In genomic region chr16:75261590-75262078, GRCh38 we compare ENCODE assay signal across 18 cellular contexts. TPM values are rescaled to one million over a fixed set of nuclear protein-coding genes. Genes with fewer than 3 reads are reported as not detected.
A peak's percentile ranks its signal among the peaks of the same experiment; 100 is the strongest.
DNase-seq lines count a peak whose midpoint lies in the region; ATAC-seq and TF ChIP-seq lines count a peak whose summit lies in the region.
"Had no signal": no experiment of that assay in that cellular context is flagged by ENCODE, and none has a peak within 500 bp of the region (broad histone marks: within the 10 kb centered on the region; RNA-seq: fewer than 3 reads in every experiment).

No MANE protein-coding gene starts in this region.

- H3K9ac ChIP-seq in adipocyte (ENCODE audit: low read length) = peak overlapping the region; percentile 2
- no peak overlapping the region for H3K9ac ChIP-seq in smooth muscle cell (ENCODE audit: low read depth)
- no peak overlapping the region for H3K9ac ChIP-seq in mammary epithelial cell (ENCODE audit: insufficient read depth, low read length)

- H3K79me2 ChIP-seq in GM23338 (replicated peaks; ENCODE audit: insufficient read depth) (peaks cover 89% of the 10 kb centered on the region), hepatocyte (peaks cover 97% of the 10 kb centered on the region), smooth muscle cell (ENCODE audit: low read depth) (peaks cover 95% of the 10 kb centered on the region), mammary epithelial cell (ENCODE audit: insufficient read depth, low read length) (peaks cover 98% of the 10 kb centered on the region)

- peaks cover 45% of the 10 kb centered on the region for H4K20me1 ChIP-seq in GM23338 (replicated peaks; ENCODE audit: insufficient read depth)
- peaks cover 76% of the 10 kb centered on the region for H4K20me1 ChIP-seq in hepatocyte (ENCODE audit: insufficient read depth, poor library complexity, severe bottlenecking)
- peaks cover 84% of the 10 kb centered on the region for H4K20me1 ChIP-seq in smooth muscle cell (ENCODE audit: low read depth)
- no peaks in the 10 kb centered on the region for H4K20me1 ChIP-seq in mammary epithelial cell (ENCODE audit: insufficient read depth, low read length)

- no peak overlapping the region for H2AFZ ChIP-seq in GM23338
- H2AFZ ChIP-seq in hepatocyte = no peak overlapping the region
- H2AFZ ChIP-seq in smooth muscle cell (ENCODE audit: low read depth) = no peak overlapping the region
- H2AFZ ChIP-seq in mammary epithelial cell (ENCODE audit: low read depth, low read length) = no peak overlapping the region

- H3F3A ChIP-seq in GM23338 (replicated peaks; ENCODE audit: low read depth) (0 out of 2 replicates have a peak, but pooled peaks cover 7% of the 10 kb centered on the region), smooth muscle cell (ENCODE audit: low read depth) (peaks cover 11% of the 10 kb centered on the region)

- intact Hi-C loops in mammary epithelial cell (cut with micrococcal nuclease) = no loop called here

- dilution Hi-C loops in mammary epithelial cell (cut with HindIII; ENCODE audit: low sequenced_read_pairs) = no loop called here

- 0 out of 2 replicates have a peak overlapping the region, but pooled peaks have one; percentile 32 for H3K27ac ChIP-seq in GM23338 (ENCODE audit: low read depth)
- H3K27ac ChIP-seq in hepatocyte = peak overlapping the region; percentile 99
- peak overlapping the region; percentile 31 for H3K27ac ChIP-seq in smooth muscle cell (ENCODE audit: low read depth)
- no peak overlapping the region for H3K27ac ChIP-seq in mammary epithelial cell (ENCODE audit: insufficient read depth, low read depth, low read length)
- H3K27ac ChIP-seq: brain microvascular endothelial cell, foreskin keratinocyte had no signal

- H3K4me2 ChIP-seq in GM23338 = peak overlapping the region; percentile 32; the same call in 1 of the 2 replicates
- H3K4me2 ChIP-seq in hepatocyte = peak overlapping the region; percentile 97
- H3K4me2 ChIP-seq in smooth muscle cell = peak overlapping the region; percentile 99
- H3K4me2 ChIP-seq in mammary epithelial cell (ENCODE audit: insufficient read depth, low read depth, low read length) = no peak overlapping the region

- no peak for DNase-seq in GM23338 (ENCODE audit: low spot score)
- no peak for DNase-seq in adipocyte (ENCODE audit: low read depth)
- no peak for DNase-seq in hepatocyte (ENCODE audit: low spot score)
- no peak for DNase-seq in smooth muscle cell (lab: John Stamatoyannopoulos, UW; ENCODE audit: unreplicated experiment)
- DNase-seq in mammary epithelial cell = no peak
- DNase-seq: activated CD4-positive, alpha-beta T cell treated with anti-CD3 and anti-CD28 coated beads for 1 hour; brain microvascular endothelial cell; effector memory CD4-positive, alpha-beta T cell; foreskin keratinocyte; NCI-H1105; NCI-H2171; SHP77 had no signal

- no peaks in the 10 kb centered on the region for H3K36me3 ChIP-seq in GM23338 (ENCODE audit: insufficient read depth)
- H3K36me3 ChIP-seq in adipocyte (ENCODE audit: control insufficient read depth, insufficient read depth, low read length, severe bottlenecking) = no peaks in the 10 kb centered on the region
- H3K36me3 ChIP-seq in hepatocyte (replicated peaks; ENCODE audit: insufficient read depth, low read depth) = no peaks in the 10 kb centered on the region
- H3K36me3 ChIP-seq in smooth muscle cell (ENCODE audit: low read depth) = no peaks in the 10 kb centered on the region
- H3K36me3 ChIP-seq in mammary epithelial cell (ENCODE audit: insufficient read depth, low read length) = peaks cover 1% of the 10 kb centered on the region

- H3K36me3 Mint-ChIP-seq in GM23338 (ENCODE audit: low read depth) = peaks cover 14% of the 10 kb centered on the region; the same call in 2 of the 3 replicates
- H3K36me3 Mint-ChIP-seq: stimulated activated memory B cell treated with anti-CD40 and anti-IgM and Interleukin-4, amounts not matched to agents 10 μg/mL and 1 μg/mL and 100 μg/mL, for 72 hours had no signal

- TF ChIP-seq CTCF in GM23338 (conservative IDR thresholded peaks at IDR 0.05; ENCODE audit: low read depth in 2 of 2) (no peak), hepatocyte (IDR thresholded peaks at IDR 0.05; ENCODE audit: poor library complexity) (no peak), smooth muscle cell (IDR thresholded peaks at IDR 0.05; ENCODE audit: borderline replicate concordance, insufficient read depth, poor library complexity, severe bottlenecking) (no peak), mammary epithelial cell (conservative IDR thresholded peaks at IDR 0.05 in 1 of 2, IDR thresholded peaks at IDR 0.05 in 1 of 2; ENCODE audit: extremely low read depth in 1 of 2, insufficient read depth in 1 of 2, low read depth in 1 of 2, low read length in 2 of 2) (no peak)

- in situ Hi-C loops in mammary epithelial cell (cut with MboI; ENCODE audit: low sequenced_read_pairs in 2 of 2) = no loop called here

- H3K9me3 Mint-ChIP-seq in GM23338 = no peaks in the 10 kb centered on the region
- H3K9me3 Mint-ChIP-seq: stimulated activated memory B cell treated with anti-CD40 and anti-IgM and Interleukin-4, amounts not matched to agents 10 μg/mL and 1 μg/mL and 100 μg/mL, for 72 hours; T-helper 2 cell treated with Interferon-gamma antibody and Interleukin-4, amounts not matched to agents 5 μg/mL and 100 μg/mL, for 36 hours had no signal

- no peak overlapping the region; the same call in 2 of the 3 replicates for H3K4me3 Mint-ChIP-seq in GM23338
- H3K4me3 Mint-ChIP-seq: stimulated activated memory B cell treated with anti-CD40 and anti-IgM and Interleukin-4, amounts not matched to agents 10 μg/mL and 1 μg/mL and 100 μg/mL, for 72 hours; T-helper 2 cell treated with Interferon-gamma antibody and Interleukin-4, amounts not matched to agents 5 μg/mL and 100 μg/mL, for 36 hours had no signal

- H3K27me3 Mint-ChIP-seq in GM23338 (ENCODE audit: insufficient read depth, low read depth, poor library complexity) = peaks cover 17% of the 10 kb centered on the region

- peak overlapping the region; percentile 91; the same call in 1 of the 2 replicates for H3K27ac Mint-ChIP-seq in GM23338
- H3K27ac Mint-ChIP-seq: stimulated activated memory B cell treated with anti-CD40 and anti-IgM and Interleukin-4, amounts not matched to agents 10 μg/mL and 1 μg/mL and 100 μg/mL, for 72 hours; T-helper 2 cell treated with Interferon-gamma antibody and Interleukin-4, amounts not matched to agents 5 μg/mL and 100 μg/mL, for 36 hours had no signal

- no peak for ATAC-seq in GM23338
- ATAC-seq in GM18519 (IDR thresholded peaks at IDR 0.05; ENCODE audit: low FRiP score, unreplicated experiment) = no peak
- ATAC-seq in HG03378 (IDR thresholded peaks at IDR 0.05; ENCODE audit: unreplicated experiment) = no peak
- ATAC-seq in GM21390 (IDR thresholded peaks at IDR 0.05; ENCODE audit: unreplicated experiment) = no peak
- ATAC-seq: foreskin keratinocyte; stimulated activated memory B cell treated with anti-CD40 and anti-IgM and Interleukin-4, amounts not matched to agents 10 μg/mL and 1 μg/mL and 100 μg/mL, for 72 hours had no signal

- peaks cover 53% of the 10 kb centered on the region for H3K4me1 ChIP-seq in GM23338 (ENCODE audit: insufficient read depth)
- peaks cover 58% of the 10 kb centered on the region for H3K4me1 ChIP-seq in adipocyte (ENCODE audit: control insufficient read depth, insufficient read depth, low read length)
- H3K4me1 ChIP-seq in hepatocyte (ENCODE audit: insufficient read depth) = peaks cover 70% of the 10 kb centered on the region
- H3K4me1 ChIP-seq in smooth muscle cell (ENCODE audit: low read depth) = peaks cover 42% of the 10 kb centered on the region
- H3K4me1 ChIP-seq in mammary epithelial cell (ENCODE audit: insufficient read depth, low read length) = peaks cover 57% of the 10 kb centered on the region

- no peaks in the 10 kb centered on the region for H3K9me3 ChIP-seq in adipocyte (ENCODE audit: control insufficient read depth, low read length)
- no peaks in the 10 kb centered on the region for H3K9me3 ChIP-seq in hepatocyte (ENCODE audit: low read depth)
- no peaks in the 10 kb centered on the region for H3K9me3 ChIP-seq in smooth muscle cell (replicated peaks; ENCODE audit: low read depth)
- no peaks in the 10 kb centered on the region for H3K9me3 ChIP-seq in mammary epithelial cell (replicated peaks; ENCODE audit: insufficient read depth, low read length)

- H3K4me3 ChIP-seq in GM23338 = no peak overlapping the region
- no peak overlapping the region for H3K4me3 ChIP-seq in adipocyte (ENCODE audit: low read length)
- H3K4me3 ChIP-seq in hepatocyte = no peak overlapping the region
- no peak overlapping the region for H3K4me3 ChIP-seq in smooth muscle cell
- H3K4me3 ChIP-seq in mammary epithelial cell (replicated peaks in 1 of 3; ENCODE audit: insufficient read depth in 1 of 3, low read depth in 2 of 3, low read length in 3 of 3) = no peak overlapping the region
- H3K4me3 ChIP-seq: lung had no signal

- WGBS in hepatocyte (ENCODE audit: low lambda C conversion rate, missing lambda C conversion rate) = 96% methylated on average over 3 of the region's 3 CpGs
- 94% methylated on average over 3 of the region's 3 CpGs for WGBS in smooth muscle cell (ENCODE audit: low lambda C conversion rate)
- WGBS in mammary epithelial cell (ENCODE audit: low coverage, missing lambda C conversion rate) = 100% methylated on average over 3 of the region's 3 CpGs

- H3K9me2 ChIP-seq in GM23338 (ENCODE audit: insufficient read depth) = no peaks in the 10 kb centered on the region
- H3K9me2 ChIP-seq in hepatocyte (replicated peaks; ENCODE audit: insufficient read depth) = no peaks in the 10 kb centered on the region

- CTCF ChIA-PET in mammary epithelial cell (lab: Charles Lee; ENCODE audit: low non-redundant PET) = no interaction called here

- H3K27me3 ChIP-seq in GM23338 (ENCODE audit: insufficient read depth) (no peaks in the 10 kb centered on the region), adipocyte (replicated peaks; ENCODE audit: control insufficient read depth, insufficient read depth, low read length) (no peaks in the 10 kb centered on the region), hepatocyte (no peaks in the 10 kb centered on the region), smooth muscle cell (ENCODE audit: low read depth) (no peaks in the 10 kb centered on the region), mammary epithelial cell (ENCODE audit: insufficient read depth, low read length) (no peaks in the 10 kb centered on the region)
- H3K27me3 ChIP-seq: brain microvascular endothelial cell, foreskin keratinocyte had no signal

- BruUV-seq in mammary epithelial cell (replicated peaks; lab: Mats Ljungman, UMichigan) = no TSS peak

- H3K4me1 Mint-ChIP-seq in GM23338 = peaks cover 66% of the 10 kb centered on the region

RNA-seq across cellular contexts. Expression of gene BCAR1, which starts 10.2 kb away (rescaled TPM):
- total RNA-seq in GM23338 (2014; rRNA removed; shearing (Covaris generic)) = 121 and 140 TPM in 2 replicates
- polyA plus RNA-seq in GM23338 (2016; fragmentation: Nextera tagmentation; extraction: Ambion mirVana) = 37.9 and 38.3 TPM in 2 replicates
- total RNA-seq in hepatocyte = 73.2 and 77.3 TPM in 2 replicates
- 112 and 124 TPM in 2 replicates for polyA plus RNA-seq in hepatocyte
- 49.4 and 49.9 TPM in 2 replicates for total RNA-seq in smooth muscle cell
- 117 and 123 TPM in 2 replicates for polyA plus RNA-seq in smooth muscle cell
- 100 to 1,000 TPM in 1 of 2 donors, 10 to 100 TPM in 1; 58.0 to 103 TPM for total RNA-seq in mammary epithelial cell
- polyA plus RNA-seq in mammary epithelial cell = 46.8 TPM
- polyA minus RNA-seq in mammary epithelial cell = 19.5 TPM

RNA-seq across cellular contexts. Expression of gene CTRB1, which starts 42.8 kb away (rescaled TPM):
- not detected in 2 replicates for total RNA-seq in GM23338 (2014; rRNA removed; shearing (Covaris generic))
- polyA plus RNA-seq in GM23338 (2016; fragmentation: Nextera tagmentation; extraction: Ambion mirVana) = not detected in 2 replicates
- not detected in 2 replicates for total RNA-seq in hepatocyte
- polyA plus RNA-seq in hepatocyte = 0.21 and 0.26 TPM in 2 replicates
- total RNA-seq in smooth muscle cell = not detected in 2 replicates
- 1.9 and 7.2 TPM in 2 replicates for polyA plus RNA-seq in smooth muscle cell
- total RNA-seq in mammary epithelial cell = not detected
- polyA plus RNA-seq in mammary epithelial cell = not detected
- polyA minus RNA-seq in mammary epithelial cell = not detected
- total RNA-seq: foreskin keratinocyte had no signal
- polyA plus RNA-seq: foreskin keratinocyte had no signal

RNA-seq across cellular contexts. Expression of gene CTRB2, which starts 54.7 kb away (rescaled TPM):
- not detected in 2 replicates for total RNA-seq in GM23338 (2014; rRNA removed; shearing (Covaris generic))
- polyA plus RNA-seq in GM23338 (2016; fragmentation: Nextera tagmentation; extraction: Ambion mirVana) (not detected in 2 replicates), hepatocyte (0.44 TPM in 1 of 2 replicates, not detected in the other), smooth muscle cell (2.3 and 11.1 TPM in 2 replicates), mammary epithelial cell (not detected)
- total RNA-seq in hepatocyte (not detected in 2 replicates), smooth muscle cell (1.7 TPM in 1 of 2 replicates, not detected in the other), mammary epithelial cell (not detected)
- polyA minus RNA-seq in mammary epithelial cell = not detected
- total RNA-seq: foreskin keratinocyte had no signal
- polyA plus RNA-seq: foreskin keratinocyte had no signal
